In genomic region chr15:45799508-45799907, GRCh38 we compare ENCODE assay signal across 18 cellular contexts.
DNase-seq lines count a peak whose midpoint lies in the region; ATAC-seq and TF ChIP-seq lines count a peak whose summit lies in the region.
"Had no signal": no experiment of that assay in that cellular context is flagged by ENCODE, and none has a peak within 500 bp of the region (broad histone marks: within the 10 kb centered on the region; RNA-seq: fewer than 3 reads in every experiment).

No MANE protein-coding gene starts in this region.

- peak; percentile 60 for ATAC-seq in GM19324 (IDR thresholded peaks at IDR 0.05; ENCODE audit: low FRiP score, unreplicated experiment)
- ATAC-seq in HG02623 (IDR thresholded peaks at IDR 0.05; ENCODE audit: unreplicated experiment), result peak; percentile 45
- peak; percentile 65 for ATAC-seq in HG03565 (IDR thresholded peaks at IDR 0.05; ENCODE audit: unreplicated experiment)
- ATAC-seq in HG03460 (IDR thresholded peaks at IDR 0.05; ENCODE audit: unreplicated experiment), result no peak
- ATAC-seq: A549, heart right ventricle, psoas muscle had no signal

- no peaks in the 10 kb centered on the region for H3K9me2 ChIP-seq in DOHH2 (replicated peaks; ENCODE audit: control insufficient read depth, low read length)

- DNase-seq in NCI-H2196 (lab: John Stamatoyannopoulos, UW; ENCODE audit: unreplicated experiment) (no peak), NCI-H2029 (lab: John Stamatoyannopoulos, UW) (no peak), esophagus muscularis mucosa (ENCODE audit: extremely low spot score) (no peak)
- DNase-seq: activated CD4-positive, alpha-beta T cell treated with anti-CD3 and anti-CD28 coated beads, Interleukin-2, amount 10 ng/mL, durations not matched to agents 24 days and 14 days; activated T-cell treated with anti-CD3 and anti-CD28 coated beads, Interleukin-2, amount 50 U/mL, for 24 hours; COR-L47; heart right ventricle; NCI-H1105; NCI-H510A; psoas muscle; stimulated activated CD8-positive, alpha-beta memory T cell treated with anti-CD3 and anti-CD28 coated beads, Interleukin-4, amount 100 ng/mL, for 48 hours had no signal

- WGBS in esophagus muscularis mucosa, result 73% methylated on average over 3 of the region's 3 CpGs

- TF ChIP-seq CTCF in DOHH2 (IDR thresholded peaks at IDR 0.05; ENCODE audit: low read depth, low read length, poor library complexity, severe bottlenecking) (no peak), esophagus muscularis mucosa (IDR thresholded peaks at IDR 0.05) (no peak)

- no peak overlapping the region for H3K4me3 ChIP-seq in DOHH2 (ENCODE audit: low read length)
- H3K4me3 ChIP-seq in esophagus muscularis mucosa, result no peak overlapping the region
- H3K4me3 ChIP-seq: A549, heart right ventricle, psoas muscle, tibial nerve had no signal

- no peaks in the 10 kb centered on the region for H3K79me2 ChIP-seq in DOHH2 (ENCODE audit: control insufficient read depth, low read length)

- intact Hi-C loops in esophagus muscularis mucosa (cut with DNase I), result no loop called here

- no peaks in the 10 kb centered on the region for H4K20me1 ChIP-seq in DOHH2 (ENCODE audit: control insufficient read depth, insufficient read depth, low read depth, low read length)

- TF ChIP-seq EP300 in esophagus muscularis mucosa (IDR thresholded peaks at IDR 0.05), result no peak

- no peak for TF ChIP-seq POLR2A in esophagus muscularis mucosa (IDR thresholded peaks at IDR 0.05; ENCODE audit: low read depth)

- no peaks in the 10 kb centered on the region for H3K9me3 ChIP-seq in DOHH2 (ENCODE audit: control insufficient read depth, insufficient read depth, low read length)
- H3K9me3 ChIP-seq in esophagus muscularis mucosa, result no peaks in the 10 kb centered on the region
- H3K9me3 ChIP-seq: A549, heart right ventricle, psoas muscle, tibial nerve had no signal

- H3K27ac ChIP-seq in DOHH2 (ENCODE audit: low read depth, low read length) (peak overlapping the region; percentile 15), esophagus muscularis mucosa (replicated peaks in 1 of 4) (no peak overlapping the region)
- H3K27ac ChIP-seq: A549, heart right ventricle, psoas muscle, tibial nerve had no signal

- H3K4me1 ChIP-seq in DOHH2 (ENCODE audit: control insufficient read depth, low read length) (peaks cover 35% of the 10 kb centered on the region), esophagus muscularis mucosa (no peaks in the 10 kb centered on the region)
- H3K4me1 ChIP-seq: A549, psoas muscle, tibial nerve had no signal

- peak overlapping the region; percentile 42 for H3K4me2 ChIP-seq in DOHH2 (ENCODE audit: low read length)
- H3K4me2 ChIP-seq: A549 had no signal

- H3K27me3 ChIP-seq in DOHH2 (ENCODE audit: control insufficient read depth, low read length), result no peaks in the 10 kb centered on the region
- H3K27me3 ChIP-seq in esophagus muscularis mucosa, result no peaks in the 10 kb centered on the region
- H3K27me3 ChIP-seq: tibial nerve had no signal

- no peaks in the 10 kb centered on the region for H3F3A ChIP-seq in DOHH2 (ENCODE audit: control insufficient read depth, insufficient read depth)

- H3K36me3 ChIP-seq in DOHH2 (ENCODE audit: control insufficient read depth, low read length) (no peaks in the 10 kb centered on the region), esophagus muscularis mucosa (no peaks in the 10 kb centered on the region)
- H3K36me3 ChIP-seq: heart right ventricle, tibial nerve had no signal
